In the genomic region with DNA sequence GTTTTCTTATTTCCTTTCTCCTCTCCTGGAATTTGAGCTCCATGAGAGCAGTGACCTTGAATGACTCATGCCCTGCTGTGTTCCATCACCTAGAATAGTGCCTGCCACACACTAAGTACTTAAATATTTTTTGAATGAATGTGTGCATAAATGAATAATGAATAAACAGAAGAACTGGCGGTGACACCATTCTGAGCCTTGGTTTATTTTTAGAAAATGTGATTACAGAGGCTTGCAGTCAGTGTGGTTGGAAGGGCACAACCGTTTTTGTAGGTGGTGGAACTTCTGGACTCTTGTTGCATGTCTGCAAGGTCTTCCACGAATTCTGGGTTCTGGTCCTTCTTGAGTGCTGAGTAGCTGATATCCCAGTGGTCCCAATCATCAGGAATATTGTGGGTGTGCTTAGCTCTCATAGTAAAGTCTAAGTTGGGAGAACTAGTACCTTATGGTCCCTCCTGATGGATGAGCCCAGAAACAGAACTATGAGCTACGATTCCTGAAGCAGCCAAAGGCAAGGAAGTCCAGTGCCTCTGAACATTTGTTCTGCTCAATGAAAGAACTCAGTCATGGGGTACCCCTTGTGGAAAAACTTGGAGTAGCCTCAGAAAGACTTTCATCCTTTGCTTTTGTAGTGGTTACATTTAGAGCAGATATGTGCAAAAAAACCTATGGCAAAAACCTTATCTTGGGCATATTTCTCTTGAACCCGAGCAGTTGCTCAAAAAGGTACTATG, we compare ENCODE assay signal across 12 cellular contexts. TPM values are rescaled to one million over a fixed set of nuclear protein-coding genes. Genes with fewer than 3 reads are reported as not detected.
DNase-seq lines count a peak whose midpoint lies in the region; ATAC-seq and TF ChIP-seq lines count a peak whose summit lies in the region.
"Had no signal": no experiment of that assay in that cellular context is flagged by ENCODE, and none has a peak within 500 bp of the region (broad histone marks: within the 10 kb centered on the region; RNA-seq: fewer than 3 reads in every experiment).

No MANE protein-coding gene starts in this region.

- H3K36me3 ChIP-seq in SJCRH30 (no peaks in the 10 kb centered on the region), trophoblast cell (ENCODE audit: control insufficient read depth in 1 of 2, insufficient read depth in 2 of 2, low read length in 2 of 2) (no peaks in the 10 kb centered on the region), prostate gland (no peaks in the 10 kb centered on the region)

- H2BK12ac ChIP-seq in trophoblast cell (ENCODE audit: low read length), result peak overlapping the region; percentile 74

- H3K4me3 ChIP-seq in SJCRH30 (no peak overlapping the region), fibroblast of pulmonary artery (replicated peaks; ENCODE audit: low read depth, low read length) (no peak overlapping the region), trophoblast cell (ENCODE audit: low read depth, low read length) (no peak overlapping the region), prostate gland (no peak overlapping the region)

- POLR2A ChIA-PET in activated CD4-positive, alpha-beta T cell treated with anti-CD3 and anti-CD28 coated beads, Interleukin-2, amount 10 ng/mL, durations not matched to agents 7 days and 5 days (lab: Charles Lee), result no interaction called here

- CTCF ChIA-PET in activated CD4-positive, alpha-beta T cell treated with anti-CD3 and anti-CD28 coated beads, Interleukin-2, amount 10 ng/mL, durations not matched to agents 7 days and 5 days (lab: Charles Lee), result no interaction called here

- no peak overlapping the region for H2AK5ac ChIP-seq in trophoblast cell (ENCODE audit: low read length)

- no peak overlapping the region for H2BK5ac ChIP-seq in trophoblast cell (ENCODE audit: low read depth, low read length, poor library complexity)

- H3K4me1 Mint-ChIP-seq in activated CD4-positive, alpha-beta T cell treated with anti-CD3 and anti-CD28 coated beads, Interleukin-2, amount 10 ng/mL, durations not matched to agents 7 days and 5 days, result no peaks in the 10 kb centered on the region

- DNase-seq in GM03348 (ENCODE audit: low spot score), result peak; percentile 69
- peak; percentile 23 to 26 for DNase-seq in SJCRH30
- peak; percentile 95 for DNase-seq in fibroblast of pulmonary artery (ENCODE audit: low read depth)
- peak; percentile 70 to 84 for DNase-seq in trophoblast cell
- no peak for DNase-seq in activated CD4-positive, alpha-beta T cell treated with anti-CD3 and anti-CD28 coated beads, Interleukin-2, amount 10 ng/mL, durations not matched to agents 7 days and 5 days
- no peak for DNase-seq in prostate gland (ENCODE audit: low spot score)
- DNase-seq: naive B cell, NCI-H2081 treated with DMSO at 0.1 percent for 48 hours had no signal

- no peak overlapping the region for H3K27ac Mint-ChIP-seq in activated CD4-positive, alpha-beta T cell treated with anti-CD3 and anti-CD28 coated beads, Interleukin-2, amount 10 ng/mL, durations not matched to agents 7 days and 5 days

- H3K27ac ChIP-seq in SJCRH30 (peak overlapping the region; percentile 26; the same call in 1 of the 2 replicates), trophoblast cell (ENCODE audit: low read depth, low read length) (peak overlapping the region; percentile 34), prostate gland (no peak overlapping the region)
- H3K27ac ChIP-seq: VCaP had no signal

- no peak overlapping the region for H3K14ac ChIP-seq in trophoblast cell (ENCODE audit: low read length)

- H3K4ac ChIP-seq in trophoblast cell (ENCODE audit: low read depth, low read length), result no peak overlapping the region

- H3K4me1 ChIP-seq in SJCRH30 (peaks cover 26% of the 10 kb centered on the region), trophoblast cell (ENCODE audit: control insufficient read depth in 1 of 2, insufficient read depth in 2 of 2, low read length in 2 of 2) (peaks cover 7 to 12% of the 10 kb centered on the region in 2 experiments), prostate gland (replicated peaks) (no peaks in the 10 kb centered on the region)

- H3K79me1 ChIP-seq in trophoblast cell (ENCODE audit: low read length), result no peaks in the 10 kb centered on the region

- no peak overlapping the region for H4K91ac ChIP-seq in trophoblast cell (ENCODE audit: low read depth, low read length)

- ATAC-seq in GM19324 (IDR thresholded peaks at IDR 0.05; ENCODE audit: low FRiP score, unreplicated experiment) (no peak), HG03460 (IDR thresholded peaks at IDR 0.05; ENCODE audit: unreplicated experiment) (no peak)

- no peak overlapping the region for H4K12ac ChIP-seq in trophoblast cell (ENCODE audit: low read depth, low read length)

- TF ChIP-seq CTCF in fibroblast of pulmonary artery (IDR thresholded peaks at IDR 0.05; ENCODE audit: low read length, missing control alignments), result peak; percentile 12
- TF ChIP-seq CTCF in prostate gland (IDR thresholded peaks at IDR 0.05), result no peak

- WGBS in trophoblast cell (ENCODE audit: extremely low coverage, insufficient coverage, insufficient read length), result no CpG with 5 or more reads among the region's 5 CpGs
- 65% methylated on average over 5 of the region's 5 CpGs for WGBS in prostate gland

- no peak overlapping the region for H4K8ac ChIP-seq in trophoblast cell (ENCODE audit: low read depth, low read length)

- H3K4me2 ChIP-seq in trophoblast cell (ENCODE audit: low read length), result peak overlapping the region; percentile 40

- H2AFZ ChIP-seq in trophoblast cell (ENCODE audit: insufficient read depth, low read length, poor library complexity), result no peak overlapping the region

- H3K27me3 ChIP-seq in SJCRH30 (no peaks in the 10 kb centered on the region), trophoblast cell (ENCODE audit: insufficient read depth, low read length) (no peaks in the 10 kb centered on the region), prostate gland (replicated peaks; ENCODE audit: insufficient read depth) (no peaks in the 10 kb centered on the region)

- no peak overlapping the region for H2BK120ac ChIP-seq in trophoblast cell (ENCODE audit: insufficient read depth, low read length, poor library complexity)

- H3K9me3 ChIP-seq in SJCRH30 (replicated peaks), result no peaks in the 10 kb centered on the region
- H3K9me3 ChIP-seq in trophoblast cell (ENCODE audit: insufficient read depth, low read depth, low read length), result no peaks in the 10 kb centered on the region
- no peaks in the 10 kb centered on the region for H3K9me3 ChIP-seq in prostate gland

- no peak overlapping the region for H3K9ac ChIP-seq in trophoblast cell (ENCODE audit: low read length)

- no peaks in the 10 kb centered on the region for H3K79me2 ChIP-seq in trophoblast cell (ENCODE audit: control insufficient read depth, insufficient read depth, low read length, poor library complexity)

- no peak overlapping the region for H3K23ac ChIP-seq in trophoblast cell (ENCODE audit: low read length)

- no peak overlapping the region for H3K4me3 Mint-ChIP-seq in activated CD4-positive, alpha-beta T cell treated with anti-CD3 and anti-CD28 coated beads, Interleukin-2, amount 10 ng/mL, durations not matched to agents 7 days and 5 days
- H3K4me3 Mint-ChIP-seq: brain had no signal

- intact Hi-C loops in prostate gland (cut with DNase I), result no loop called here

- TF ChIP-seq POLR2A in prostate gland (IDR thresholded peaks at IDR 0.05), result no peak

- H3K36me3 Mint-ChIP-seq in activated CD4-positive, alpha-beta T cell treated with anti-CD3 and anti-CD28 coated beads, Interleukin-2, amount 10 ng/mL, durations not matched to agents 7 days and 5 days (ENCODE audit: low read depth), result no peaks in the 10 kb centered on the region
- H3K36me3 Mint-ChIP-seq: brain, naive B cell had no signal

- no peak overlapping the region for H3K18ac ChIP-seq in trophoblast cell (ENCODE audit: low read length)

- H3K9me3 Mint-ChIP-seq in activated CD4-positive, alpha-beta T cell treated with anti-CD3 and anti-CD28 coated beads, Interleukin-2, amount 10 ng/mL, durations not matched to agents 7 days and 5 days, result no peaks in the 10 kb centered on the region

- peaks cover 15% of the 10 kb centered on the region for H3K27me3 Mint-ChIP-seq in activated CD4-positive, alpha-beta T cell treated with anti-CD3 and anti-CD28 coated beads, Interleukin-2, amount 10 ng/mL, durations not matched to agents 7 days and 5 days
- H3K27me3 Mint-ChIP-seq: naive B cell had no signal

RNA-seq across cellular contexts. Expression of a gene that starts 28.8 kb away (rescaled TPM):
- 3.1 and 4.1 TPM in 2 replicates for total RNA-seq in SJCRH30 (2014; rRNA removed; shearing (Covaris generic))
- 2.4 and 2.5 TPM in 2 replicates for polyA plus RNA-seq in trophoblast cell (2013)
- not detected for total RNA-seq in activated CD4-positive, alpha-beta T cell treated with anti-CD3 and anti-CD28 coated beads, Interleukin-2, amount 10 ng/mL, durations not matched to agents 7 days and 5 days
- total RNA-seq in prostate gland, result 10 to 100 TPM; 11.3 to 31.5 TPM

RNA-seq across cellular contexts. Expression of a gene that starts 41.8 kb away (rescaled TPM):
- 2.8 and 4.0 TPM in 2 replicates for total RNA-seq in SJCRH30 (2014; rRNA removed; shearing (Covaris generic))
- polyA plus RNA-seq in trophoblast cell (2013), result 0.74 and 0.90 TPM in 2 replicates
- not detected for total RNA-seq in activated CD4-positive, alpha-beta T cell treated with anti-CD3 and anti-CD28 coated beads, Interleukin-2, amount 10 ng/mL, durations not matched to agents 7 days and 5 days
- 10 to 100 TPM; 17.0 to 29.5 TPM for total RNA-seq in prostate gland

Comparison
In these comparisons a context has a peak if more than half of its experiments do, and no peak if none do; other contexts are left out.
1. DNase-seq: peak in GM03348 (single experiment), SJCRH30 (2 of 2), fibroblast of pulmonary artery (single experiment) and trophoblast cell (2 of 2); none in activated CD4-positive, alpha-beta T cell treated with anti-CD3 and anti-CD28 coated beads, Interleukin-2, amount 10 ng/mL, durations not matched to agents 7 days and 5 days (single experiment) and prostate gland (single experiment).
2. H3K27ac ChIP-seq: peak in SJCRH30 (single experiment) and trophoblast cell (single experiment); none in prostate gland (0 of 2).